14 cellular contexts compared by ENCODE assay signal in genomic region chr6:128068110-128068460, GRCh38.
DNase-seq lines count a peak whose midpoint lies in the region; ATAC-seq and TF ChIP-seq lines count a peak whose summit lies in the region.
"Had no signal": no experiment of that assay in that cellular context is flagged by ENCODE, and none has a peak within 500 bp of the region (broad histone marks: within the 10 kb centered on the region; RNA-seq: fewer than 3 reads in every experiment).

No MANE protein-coding gene starts in this region.

- H3K9me3 ChIP-seq in cardiac muscle cell (ENCODE audit: low read depth): no peaks in the 10 kb centered on the region
- H3K9me3 ChIP-seq: esophagus muscularis mucosa had no signal

- H3K36me3 ChIP-seq in cardiac muscle cell: peaks cover 5% of the 10 kb centered on the region

- peaks cover 11% of the 10 kb centered on the region for H3K4me1 ChIP-seq in cardiac muscle cell (ENCODE audit: low read depth)
- H3K4me1 ChIP-seq: esophagus muscularis mucosa had no signal

- no peak overlapping the region for H3K4me3 ChIP-seq in cardiac muscle cell
- H3K4me3 ChIP-seq: esophagus muscularis mucosa had no signal

- ATAC-seq in GM21825 (IDR thresholded peaks at IDR 0.05; ENCODE audit: unreplicated experiment) (no peak), HG03280 (IDR thresholded peaks at IDR 0.05; ENCODE audit: unreplicated experiment) (no peak)
- ATAC-seq: stimulated activated naive CD8-positive, alpha-beta T cell treated with anti-CD3 and anti-CD28 coated beads, Interleukin-15, Interleukin-2, amounts not matched to agents 100 U/mL and 50 U/mL, for 24 hours had no signal

- H3K27me3 ChIP-seq in cardiac muscle cell: no peaks in the 10 kb centered on the region
- H3K27me3 ChIP-seq: esophagus muscularis mucosa had no signal

- DNase-seq in NCI-H82 (lab: John Stamatoyannopoulos, UW) (peak; percentile 24), NCI-H82 treated with DMSO at 0.1 percent for 48 hours (lab: John Stamatoyannopoulos, UW; ENCODE audit: unreplicated experiment) (no peak), NCI-H524 (lab: John Stamatoyannopoulos, UW) (peak; percentile 96 to 99), cardiac muscle cell (ENCODE audit: low read depth in 1 of 2, low spot score in 1 of 2) (peak in 1 of 2 donors; percentile 25), superior temporal gyrus (ENCODE audit: extremely low spot score) (peak; percentile 71)
- no peak for DNase-seq in activated CD4-positive, alpha-beta T cell treated with anti-CD3 and anti-CD28 coated beads, Interleukin-2, amount 50 U/mL, for 1 hour
- DNase-seq: DND-41; Kasumi-1; mesenchymal stem cell; nephron progenitor cell; stimulated activated naive CD8-positive, alpha-beta T cell treated with anti-CD3 and anti-CD28 coated beads, Interleukin-15, Interleukin-2, amounts not matched to agents 100 U/mL and 50 U/mL, for 24 hours had no signal

- H3K27ac ChIP-seq in cardiac muscle cell: peak overlapping the region; percentile 27
- H3K27ac ChIP-seq: esophagus muscularis mucosa had no signal

- TF ChIP-seq CTCF in cardiac muscle cell (IDR thresholded peaks at IDR 0.05; ENCODE audit: low read depth, low read length): no peak

Comparison
In these comparisons a context has a peak if more than half of its experiments do, and no peak if none do; other contexts are left out.
1. DNase-seq: peak in NCI-H82 (single experiment), NCI-H524 (2 of 2) and superior temporal gyrus (single experiment); none in NCI-H82 treated with DMSO at 0.1 percent for 48 hours (single experiment) and activated CD4-positive, alpha-beta T cell treated with anti-CD3 and anti-CD28 coated beads, Interleukin-2, amount 50 U/mL, for 1 hour (single experiment).